Comparison of ENCODE assay signal across 19 cellular contexts in the genomic region with DNA sequence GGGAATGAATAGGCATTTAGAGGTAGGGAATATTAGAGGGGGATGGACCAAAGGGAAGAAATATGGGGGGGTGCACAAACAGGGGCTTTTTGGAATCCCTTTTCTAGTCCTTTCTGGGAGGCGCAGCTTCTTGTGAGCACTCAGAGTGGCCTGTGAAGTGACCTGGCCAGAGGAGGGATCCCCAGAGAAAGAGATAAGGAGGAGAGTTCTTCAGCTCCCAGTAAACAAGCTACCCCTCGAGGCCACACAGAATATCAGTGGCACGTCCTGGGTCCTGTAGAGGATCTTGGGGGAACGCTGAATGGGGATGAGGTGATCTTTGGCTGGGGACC. TPM values are rescaled to one million over a fixed set of nuclear protein-coding genes. Genes with fewer than 3 reads are reported as not detected.
A peak's percentile ranks its signal among the peaks of the same experiment; 100 is the strongest.
DNase-seq lines count a peak whose midpoint lies in the region; ATAC-seq and TF ChIP-seq lines count a peak whose summit lies in the region.
"Had no signal": no experiment of that assay in that cellular context is flagged by ENCODE, and none has a peak within 500 bp of the region (broad histone marks: within the 10 kb centered on the region; RNA-seq: fewer than 3 reads in every experiment).

No MANE protein-coding gene starts in this region.

- no peak for ATAC-seq in stimulated activated effector memory CD8-positive, alpha-beta T cell treated with anti-CD3 and anti-CD28 coated beads, Interleukin-12 subunit alpha, Interleukin-12 subunit beta, amount 100 ng/mL, for 72 hours
- no peak for ATAC-seq in HG03045 (IDR thresholded peaks at IDR 0.05; ENCODE audit: unreplicated experiment)
- ATAC-seq: GM12878, HepG2 had no signal

- peak overlapping the region; percentile 65 for H3K4me3 Mint-ChIP-seq in endothelial cell (ENCODE audit: unreplicated experiment)
- no peak overlapping the region for H3K4me3 Mint-ChIP-seq in stimulated activated effector memory CD8-positive, alpha-beta T cell treated with anti-CD3 and anti-CD28 coated beads, Interleukin-12 subunit alpha, Interleukin-12 subunit beta, amount 100 ng/mL, for 72 hours
- H3K4me3 Mint-ChIP-seq: CD14-positive monocyte; CD4-positive, alpha-beta memory T cell; IgD-negative memory B cell had no signal

- intact Hi-C loops in dorsolateral prefrontal cortex (cut with DNase I): no loop called here

- no peaks in the 10 kb centered on the region for H3K9me3 Mint-ChIP-seq in endothelial cell (ENCODE audit: unreplicated experiment)
- H3K9me3 Mint-ChIP-seq in stimulated activated effector memory CD8-positive, alpha-beta T cell treated with anti-CD3 and anti-CD28 coated beads, Interleukin-12 subunit alpha, Interleukin-12 subunit beta, amount 100 ng/mL, for 72 hours: no peaks in the 10 kb centered on the region
- H3K9me3 Mint-ChIP-seq: CD14-positive monocyte; CD4-positive, alpha-beta memory T cell; IgD-negative memory B cell had no signal

- no peaks in the 10 kb centered on the region for H3K4me1 ChIP-seq in HEK293 (ENCODE audit: control insufficient read depth, insufficient read depth, low read length)
- H3K4me1 ChIP-seq: BLaER1, HAP-1 had no signal

- TF ChIP-seq CTCF in GM10266 (IDR thresholded peaks at IDR 0.05; ENCODE audit: control insufficient read depth, insufficient read depth, low read depth, missing control alignments): no peak
- no peak for TF ChIP-seq CTCF in HEK293 (tag by site-specific recombination; IDR thresholded peaks at IDR 0.05)
- no peak for TF ChIP-seq CTCF in endothelial cell (IDR thresholded peaks at IDR 0.05; ENCODE audit: unreplicated experiment)
- no peak for TF ChIP-seq CTCF in dorsolateral prefrontal cortex (IDR thresholded peaks at IDR 0.05 in 54 of 56, conservative IDR thresholded peaks at IDR 0.05 in 2 of 56; ENCODE audit: low read depth in 1 of 56, partially characterized antibody in 56 of 56)

- DNase-seq in GM10266 (ENCODE audit: extremely low spot score): peak; percentile 6
- no peak for DNase-seq in endothelial cell (ENCODE audit: low spot score)
- no peak for DNase-seq in stimulated activated effector memory CD8-positive, alpha-beta T cell treated with anti-CD3 and anti-CD28 coated beads, Interleukin-12 subunit alpha, Interleukin-12 subunit beta, amount 100 ng/mL, for 72 hours (ENCODE audit: low spot score in 2 of 2)
- DNase-seq in NCI-H1694 treated with DMSO at 0.1 percent for 48 hours (lab: John Stamatoyannopoulos, UW): no peak
- no peak for DNase-seq in dorsolateral prefrontal cortex
- DNase-seq: 8988T; Calu3; CD4-positive, alpha-beta memory T cell; DMS79 treated with DMSO at 0.1 percent for 48 hours; GF-D8; GM23248 had no signal

- peaks cover 50% of the 10 kb centered on the region for H3K36me3 Mint-ChIP-seq in endothelial cell (ENCODE audit: low read depth, unreplicated experiment)
- H3K36me3 Mint-ChIP-seq in stimulated activated effector memory CD8-positive, alpha-beta T cell treated with anti-CD3 and anti-CD28 coated beads, Interleukin-12 subunit alpha, Interleukin-12 subunit beta, amount 100 ng/mL, for 72 hours: no peaks in the 10 kb centered on the region
- H3K36me3 Mint-ChIP-seq: CD14-positive monocyte; CD4-positive, alpha-beta memory T cell had no signal

- POLR2A ChIA-PET in HEK293 (lab: Yijun Ruan, JAX): no interaction called here

- H3K27ac ChIP-seq in HEK293 (ENCODE audit: extremely low read depth, low read depth, low read length) (no peak overlapping the region), dorsolateral prefrontal cortex (no peak overlapping the region)
- H3K27ac ChIP-seq: BLaER1, GM23248 had no signal

- H3K4me1 Mint-ChIP-seq in endothelial cell (ENCODE audit: unreplicated experiment): peaks cover 20% of the 10 kb centered on the region
- no peaks in the 10 kb centered on the region for H3K4me1 Mint-ChIP-seq in stimulated activated effector memory CD8-positive, alpha-beta T cell treated with anti-CD3 and anti-CD28 coated beads, Interleukin-12 subunit alpha, Interleukin-12 subunit beta, amount 100 ng/mL, for 72 hours
- H3K4me1 Mint-ChIP-seq: CD4-positive, alpha-beta memory T cell; IgD-negative memory B cell had no signal

- no peaks in the 10 kb centered on the region for H3K9me3 ChIP-seq in HEK293 (ENCODE audit: control insufficient read depth, insufficient read depth, low read depth, low read length)
- H3K9me3 ChIP-seq: BLaER1, HAP-1 had no signal

- peaks cover 13% of the 10 kb centered on the region for H3K27me3 Mint-ChIP-seq in endothelial cell (ENCODE audit: unreplicated experiment)

- no peak overlapping the region for H3K4me3 ChIP-seq in HEK293 (ENCODE audit: low read depth, low read length)
- H3K4me3 ChIP-seq in dorsolateral prefrontal cortex: no peak overlapping the region
- H3K4me3 ChIP-seq: BLaER1, GM12878, GM23248, HAP-1 had no signal

- H3K27ac Mint-ChIP-seq in endothelial cell (ENCODE audit: unreplicated experiment): no peak overlapping the region
- peak overlapping the region; percentile 13 for H3K27ac Mint-ChIP-seq in stimulated activated effector memory CD8-positive, alpha-beta T cell treated with anti-CD3 and anti-CD28 coated beads, Interleukin-12 subunit alpha, Interleukin-12 subunit beta, amount 100 ng/mL, for 72 hours
- H3K27ac Mint-ChIP-seq: IgD-negative memory B cell had no signal

- peaks cover 0 to 76% of the 10 kb centered on the region in 2 experiments; a peak in 1 of 3 replicates for H3K36me3 ChIP-seq in HEK293 (ENCODE audit: control insufficient read depth in 2 of 2, insufficient read depth in 1 of 2, low read length in 2 of 2)

- CTCF ChIA-PET in HEK293 (lab: Yijun Ruan, JAX): interaction anchor here (0.5 to 1.0 kb wide), 3 partner anchors 23 to 93 kb away, joined by 3 to 4 read pairs (median 3); no protein-coding TSS in a partner anchor

- H3K27me3 ChIP-seq in dorsolateral prefrontal cortex: no peaks in the 10 kb centered on the region
- H3K27me3 ChIP-seq: BLaER1 had no signal

TF ChIP-seq in HEK293, 187 proteins besides CTCF, POLR2A, EP300 and RAD21:
- TF ChIP-seq ZNF623 (tag by site-specific recombination; IDR thresholded peaks at IDR 0.05): no peak
- TF ChIP-seq, protein P1, sequence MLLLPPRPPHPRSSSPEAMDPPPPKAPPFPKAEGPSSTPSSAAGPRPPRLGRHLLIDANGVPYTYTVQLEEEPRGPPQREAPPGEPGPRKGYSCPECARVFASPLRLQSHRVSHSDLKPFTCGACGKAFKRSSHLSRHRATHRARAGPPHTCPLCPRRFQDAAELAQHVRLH (tag by site-specific recombination; IDR thresholded peaks at IDR 0.05): no peak
- TF ChIP-seq, protein P2, sequence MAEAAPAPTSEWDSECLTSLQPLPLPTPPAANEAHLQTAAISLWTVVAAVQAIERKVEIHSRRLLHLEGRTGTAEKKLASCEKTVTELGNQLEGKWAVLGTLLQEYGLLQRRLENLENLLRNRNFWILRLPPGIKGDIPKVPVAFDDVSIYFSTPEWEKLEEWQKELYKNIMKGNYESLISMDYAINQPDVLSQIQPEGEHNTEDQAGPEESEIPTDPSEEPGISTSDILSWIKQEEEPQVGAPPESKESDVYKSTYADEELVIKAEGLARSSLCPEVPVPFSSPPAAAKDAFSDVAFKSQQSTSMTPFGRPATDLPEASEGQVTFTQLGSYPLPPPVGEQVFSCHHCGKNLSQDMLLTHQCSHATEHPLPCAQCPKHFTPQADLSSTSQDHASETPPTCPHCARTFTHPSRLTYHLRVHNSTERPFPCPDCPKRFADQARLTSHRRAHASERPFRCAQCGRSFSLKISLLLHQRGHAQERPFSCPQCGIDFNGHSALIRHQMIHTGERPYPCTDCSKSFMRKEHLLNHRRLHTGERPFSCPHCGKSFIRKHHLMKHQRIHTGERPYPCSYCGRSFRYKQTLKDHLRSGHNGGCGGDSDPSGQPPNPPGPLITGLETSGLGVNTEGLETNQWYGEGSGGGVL (tag by site-specific recombination; IDR thresholded peaks at IDR 0.05): no peak
- TF ChIP-seq, protein P3, sequence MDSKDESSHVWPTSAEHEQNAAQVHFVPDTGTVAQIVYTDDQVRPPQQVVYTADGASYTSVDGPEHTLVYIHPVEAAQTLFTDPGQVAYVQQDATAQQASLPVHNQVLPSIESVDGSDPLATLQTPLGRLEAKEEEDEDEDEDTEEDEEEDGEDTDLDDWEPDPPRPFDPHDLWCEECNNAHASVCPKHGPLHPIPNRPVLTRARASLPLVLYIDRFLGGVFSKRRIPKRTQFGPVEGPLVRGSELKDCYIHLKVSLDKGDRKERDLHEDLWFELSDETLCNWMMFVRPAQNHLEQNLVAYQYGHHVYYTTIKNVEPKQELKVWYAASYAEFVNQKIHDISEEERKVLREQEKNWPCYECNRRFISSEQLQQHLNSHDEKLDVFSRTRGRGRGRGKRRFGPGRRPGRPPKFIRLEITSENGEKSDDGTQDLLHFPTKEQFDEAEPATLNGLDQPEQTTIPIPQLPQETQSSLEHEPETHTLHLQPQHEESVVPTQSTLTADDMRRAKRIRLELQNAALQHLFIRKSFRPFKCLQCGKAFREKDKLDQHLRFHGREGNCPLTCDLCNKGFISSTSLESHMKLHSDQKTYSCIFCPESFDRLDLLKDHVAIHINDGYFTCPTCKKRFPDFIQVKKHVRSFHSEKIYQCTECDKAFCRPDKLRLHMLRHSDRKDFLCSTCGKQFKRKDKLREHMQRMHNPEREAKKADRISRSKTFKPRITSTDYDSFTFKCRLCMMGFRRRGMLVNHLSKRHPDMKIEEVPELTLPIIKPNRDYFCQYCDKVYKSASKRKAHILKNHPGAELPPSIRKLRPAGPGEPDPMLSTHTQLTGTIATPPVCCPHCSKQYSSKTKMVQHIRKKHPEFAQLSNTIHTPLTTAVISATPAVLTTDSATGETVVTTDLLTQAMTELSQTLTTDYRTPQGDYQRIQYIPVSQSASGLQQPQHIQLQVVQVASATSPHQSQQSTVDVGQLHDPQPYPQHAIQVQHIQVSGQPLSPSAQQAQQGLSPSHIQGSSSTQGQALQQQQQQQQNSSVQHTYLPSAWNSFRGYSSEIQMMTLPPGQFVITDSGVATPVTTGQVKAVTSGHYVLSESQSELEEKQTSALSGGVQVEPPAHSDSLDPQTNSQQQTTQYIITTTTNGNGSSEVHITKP (tag by site-specific recombination; IDR thresholded peaks at IDR 0.05): peak; percentile 21; the same call in 1 of the 2 replicates

RNA-seq across cellular contexts. Expression of a gene that starts 19.4 kb away (rescaled TPM):
- total RNA-seq in endothelial cell (ENCODE audit: unreplicated experiment) (79.8 TPM), dorsolateral prefrontal cortex (10 to 100 TPM in 25 of 120 experiments, 1 to 10 TPM in 95; 3.5 to 15.6 (median 8.0) TPM)
- total RNA-seq: CD4-positive, alpha-beta memory T cell; GM23248; HepG2 had no signal

RNA-seq across cellular contexts. Expression of a gene that starts 52.9 kb away (rescaled TPM):
- total RNA-seq in endothelial cell (ENCODE audit: unreplicated experiment) (1.2 TPM), dorsolateral prefrontal cortex (1 to 10 TPM in 50 of 120 experiments, under 1 TPM in 68, not detected in 2; 0.18 to 3.4 (median 0.90) TPM)
- total RNA-seq: GM23248 had no signal
